Comparison of ENCODE assay signal across 9 cellular contexts in genomic region chr1:18097206-18097605, GRCh38. TPM values are rescaled to one million over a fixed set of nuclear protein-coding genes. Genes with fewer than 3 reads are reported as not detected.
"Had no signal": no experiment of that assay in that cellular context is flagged by ENCODE, and none has a peak within 500 bp of the region (broad histone marks: within the 10 kb centered on the region; RNA-seq: fewer than 3 reads in every experiment).

No MANE protein-coding gene starts in this region.

- DNase-seq: KBM-7, KG1 had no signal

- ATAC-seq: HepG2 had no signal

- H3K9me3 Mint-ChIP-seq: IgD-negative memory B cell had no signal

- H3K4me1 Mint-ChIP-seq: IgD-negative memory B cell had no signal

- H3K27ac ChIP-seq: HL-60, KMS-11 had no signal

- H3K4me3 Mint-ChIP-seq: IgD-negative memory B cell had no signal

- H3K27ac Mint-ChIP-seq: IgD-negative memory B cell had no signal

- H3K4me2 ChIP-seq: KMS-11 had no signal

- H3K36me3 Mint-ChIP-seq: IgD-negative memory B cell had no signal

- FAIRE-seq: HepG2, HTR-8/SVneo had no signal

- H3K9ac ChIP-seq: KMS-11 had no signal

RNA-seq across cellular contexts. Expression of gene IGSF21, which starts 10.4 kb away (rescaled TPM):
- total RNA-seq: HepG2, HT-29, HT1080 had no signal
- polyA plus RNA-seq: HepG2, IgD-negative memory B cell had no signal
